In genomic region chr6:118967239-118967638, GRCh38 we compare ENCODE assay signal across 1 cellular context.
TF ChIP-seq lines count a peak whose summit lies in the region.

No MANE protein-coding gene starts in this region.

TF ChIP-seq in K562, 482 proteins besides CTCF, POLR2A, EP300 and RAD21 (continued from another document):
- no peak for TF ChIP-seq POU5F1 (IDR thresholded peaks at IDR 0.05; ENCODE audit: borderline replicate concordance, low read depth, low read length, partially characterized antibody)
- no peak for TF ChIP-seq NUFIP1 (IDR thresholded peaks at IDR 0.05; ENCODE audit: partially characterized antibody)
- 0 out of 2 replicates have a peak, but pooled peaks have one; percentile 23 for TF ChIP-seq JUNB (CRISPR knock-in tag; conservative IDR thresholded peaks at IDR 0.05)
- no peak for TF ChIP-seq ZKSCAN8 (CRISPR knock-in tag; IDR thresholded peaks at IDR 0.05)
- peak; percentile 84 for TF ChIP-seq ATF3 (IDR thresholded peaks at IDR 0.05)
- no peak for TF ChIP-seq ATF3 (CRISPR knock-in tag; conservative IDR thresholded peaks at IDR 0.05)
- TF ChIP-seq, protein P1, sequence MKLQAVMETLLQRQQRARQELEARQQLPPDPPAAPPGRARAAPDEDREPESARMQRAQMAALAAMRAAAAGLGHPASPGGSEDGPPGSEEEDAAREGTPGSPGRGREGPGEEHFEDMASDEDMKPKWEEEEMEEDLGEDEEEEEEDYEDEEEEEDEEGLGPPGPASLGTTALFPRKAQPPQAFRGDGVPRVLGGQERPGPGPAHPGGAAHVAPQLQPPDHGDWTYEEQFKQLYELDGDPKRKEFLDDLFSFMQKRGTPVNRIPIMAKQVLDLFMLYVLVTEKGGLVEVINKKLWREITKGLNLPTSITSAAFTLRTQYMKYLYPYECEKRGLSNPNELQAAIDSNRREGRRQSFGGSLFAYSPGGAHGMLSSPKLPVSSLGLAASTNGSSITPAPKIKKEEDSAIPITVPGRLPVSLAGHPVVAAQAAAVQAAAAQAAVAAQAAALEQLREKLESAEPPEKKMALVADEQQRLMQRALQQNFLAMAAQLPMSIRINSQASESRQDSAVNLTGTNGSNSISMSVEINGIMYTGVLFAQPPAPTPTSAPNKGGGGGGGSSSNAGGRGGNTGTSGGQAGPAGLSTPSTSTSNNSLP (IDR thresholded peaks at IDR 0.05; ENCODE audit: borderline replicate concordance, low read depth, low read length): no peak
- TF ChIP-seq JUND (IDR thresholded peaks at IDR 0.05; ENCODE audit: borderline replicate concordance, low read depth, low read length): no peak
- peak; percentile 24; the same call in 1 of the 3 replicates for TF ChIP-seq JUND (tag; IDR thresholded peaks at IDR 0.05; ENCODE audit: borderline replicate concordance, low read depth, low read length)
- TF ChIP-seq TCF3 (CRISPR knock-in tag; IDR thresholded peaks at IDR 0.05): no peak
- TF ChIP-seq BRD9 (IDR thresholded peaks at IDR 0.05; ENCODE audit: low read depth, partially characterized antibody): no peak
- no peak for TF ChIP-seq C11orf30 (IDR thresholded peaks at IDR 0.05; ENCODE audit: low read depth)
- no peak for TF ChIP-seq PTRF (tag; IDR thresholded peaks at IDR 0.05)
- TF ChIP-seq FOS (IDR thresholded peaks at IDR 0.05; ENCODE audit: extremely low read depth, insufficient read length): no peak
- no peak for TF ChIP-seq PHF8 (IDR thresholded peaks at IDR 0.05; ENCODE audit: borderline replicate concordance, low read length)
- no peak for TF ChIP-seq HMG20B (CRISPR knock-in tag; IDR thresholded peaks at IDR 0.05)
- no peak for TF ChIP-seq MEIS2 (IDR thresholded peaks at IDR 0.05; ENCODE audit: partially characterized antibody)
- peak; percentile 76 for TF ChIP-seq ATF7 (IDR thresholded peaks at IDR 0.05)
- TF ChIP-seq GATA2 (CRISPR knock-in tag; IDR thresholded peaks at IDR 0.05): no peak
- no peak for TF ChIP-seq MECOM (CRISPR knock-in tag; IDR thresholded peaks at IDR 0.05)
- TF ChIP-seq CREB1 (IDR thresholded peaks at IDR 0.05): no peak
- TF ChIP-seq CREB1 (CRISPR knock-in tag; IDR thresholded peaks at IDR 0.05): no peak
- no peak for TF ChIP-seq CHD1 (IDR thresholded peaks at IDR 0.05; ENCODE audit: low read length)
